In the genomic region with DNA sequence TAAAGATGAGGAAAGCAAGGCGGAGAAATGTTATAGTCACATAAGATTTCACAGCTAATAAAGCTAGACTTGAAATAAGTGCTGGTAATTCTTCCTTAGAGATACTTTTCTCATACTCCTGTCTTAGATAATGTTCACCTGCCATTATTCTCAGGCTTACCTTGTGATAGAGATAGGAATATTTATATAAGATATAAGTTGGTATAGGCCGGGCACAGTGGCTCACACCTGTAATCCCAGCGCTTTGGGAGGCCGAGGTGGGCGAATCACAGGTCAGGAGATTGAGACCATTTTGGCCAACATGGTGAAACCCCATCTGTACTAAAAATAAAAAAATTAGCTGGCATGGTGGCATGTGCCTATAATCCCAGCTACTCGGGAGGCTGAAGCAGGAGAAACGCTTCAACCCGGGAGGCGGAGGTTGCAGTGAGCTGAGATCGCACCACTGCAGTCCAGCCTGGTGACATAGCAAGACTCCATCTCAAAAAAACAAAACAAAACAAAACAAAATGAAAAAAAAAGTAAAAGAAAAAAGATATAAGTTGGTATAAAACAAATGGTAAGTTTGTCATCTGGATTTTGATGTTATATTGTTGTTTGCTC, we compare ENCODE assay signal across 28 cellular contexts.
"Had no signal": no experiment of that assay in that cellular context is flagged by ENCODE, and none has a peak within 500 bp of the region (broad histone marks: within the 10 kb centered on the region; RNA-seq: fewer than 3 reads in every experiment).

No MANE protein-coding gene starts in this region.

- H3K9me3 ChIP-seq: colonic mucosa, esophagus muscularis mucosa, esophagus squamous epithelium, gastrocnemius medialis, gastroesophageal sphincter, heart left ventricle had no signal

- H3K27ac ChIP-seq: colonic mucosa, coronary artery, dorsolateral prefrontal cortex, epithelial cell of prostate, esophagus muscularis mucosa, esophagus squamous epithelium, foreskin keratinocyte, gastrocnemius medialis, gastroesophageal sphincter, heart left ventricle, heart right ventricle had no signal

- DNase-seq: colonic mucosa; cortex of kidney; dermis blood vessel endothelial cell; dorsolateral prefrontal cortex; effector CD4-positive, alpha-beta T cell; effector CD8-positive, alpha-beta T cell; effector memory CD4-positive, alpha-beta T cell; effector memory CD8-positive, alpha-beta T cell; endodermal cell; erythroblast; esophagus squamous epithelium; foreskin fibroblast; foreskin keratinocyte; foreskin melanocyte; gastrocnemius medialis; glutamatergic neuron; head of caudate nucleus; heart left ventricle; heart right ventricle had no signal

- H3K36me3 ChIP-seq: colonic mucosa, esophagus muscularis mucosa, esophagus squamous epithelium, gastrocnemius medialis, gastroesophageal sphincter, heart left ventricle, heart right ventricle had no signal

- H3K27me3 ChIP-seq: colonic mucosa, dorsolateral prefrontal cortex, esophagus muscularis mucosa, esophagus squamous epithelium, foreskin keratinocyte, gastrocnemius medialis, gastroesophageal sphincter, heart left ventricle, heart right ventricle had no signal

- H3K4me3 ChIP-seq: colonic mucosa, coronary artery, dorsolateral prefrontal cortex, esophagus muscularis mucosa, esophagus squamous epithelium, gastrocnemius medialis, gastroesophageal sphincter, heart left ventricle, heart right ventricle had no signal

- ATAC-seq: effector memory CD8-positive, alpha-beta T cell; esophagus mucosa; foreskin keratinocyte; gastrocnemius medialis; gastroesophageal sphincter; heart left ventricle; heart right ventricle had no signal

- H3K4me1 ChIP-seq: colonic mucosa, esophagus muscularis mucosa, esophagus squamous epithelium, foreskin keratinocyte, gastrocnemius medialis, gastroesophageal sphincter, heart left ventricle, heart right ventricle had no signal

- FAIRE-seq: colon, endometrium, endothelial cell of umbilical vein, frontal cortex had no signal
